Comparison of ENCODE assay signal across 19 cellular contexts in genomic region chr4:159608434-159608833, GRCh38.
DNase-seq lines count a peak whose midpoint lies in the region; ATAC-seq, FAIRE-seq and TF ChIP-seq lines count a peak whose summit lies in the region.
"Had no signal": no experiment of that assay in that cellular context is flagged by ENCODE, and none has a peak within 500 bp of the region (broad histone marks: within the 10 kb centered on the region; RNA-seq: fewer than 3 reads in every experiment).

No MANE protein-coding gene starts in this region.

- no TSS peak for BruUV-seq in HCT116 (replicated peaks; lab: Mats Ljungman, UMichigan)

- no peak overlapping the region for H3K27ac ChIP-seq in HCT116 (ENCODE audit: low read depth, low read length)
- no peak overlapping the region for H3K27ac ChIP-seq in neural cell (ENCODE audit: low read length)
- H3K27ac ChIP-seq in suprapubic skin: no peak overlapping the region
- H3K27ac ChIP-seq: lower lobe of right lung, right atrium auricular region had no signal

- H2AFZ ChIP-seq in HCT116 (ENCODE audit: low read depth, low read length, poor library complexity, severe bottlenecking) (peak overlapping the region; percentile 94), neural cell (ENCODE audit: low read depth, low read length) (no peak overlapping the region)

- no peak overlapping the region for H3K9ac ChIP-seq in HCT116 (ENCODE audit: low read length)
- H3K9ac ChIP-seq in neural cell (ENCODE audit: low read length): no peak overlapping the region

- POLR2A ChIA-PET in HCT116 (lab: Charles Lee): no interaction called here

- WGBS in suprapubic skin: 80% methylated on average over 4 of the region's 4 CpGs

- no peaks in the 10 kb centered on the region for H3K9me2 ChIP-seq in HCT116 (ENCODE audit: insufficient read depth)
- no peaks in the 10 kb centered on the region for H3K9me2 ChIP-seq in neural cell (ENCODE audit: insufficient read depth, low read length)

- CTCF ChIA-PET in HCT116 (lab: Charles Lee): interaction anchor here (0.8 kb wide), 1 partner anchor 156 kb away, joined by 3 read pairs; no protein-coding TSS in a partner anchor

- H3K4me2 ChIP-seq in HCT116 (ENCODE audit: low read length) (peak overlapping the region; percentile 5; the same call in 1 of the 2 replicates), neural cell (ENCODE audit: low read length) (no peak overlapping the region)

- peaks cover 5 to 16% of the 10 kb centered on the region in 2 experiments; a peak in 2 of 4 replicates for H3K4me1 ChIP-seq in HCT116 (ENCODE audit: control insufficient read depth in 1 of 2, insufficient read depth in 2 of 2, low read length in 2 of 2)
- no peaks in the 10 kb centered on the region for H3K4me1 ChIP-seq in suprapubic skin
- H3K4me1 ChIP-seq: lower lobe of right lung, right atrium auricular region had no signal

- no peak for DNase-seq in HCT116 (ENCODE audit: low read depth, low spot score)
- peak; percentile 20 for DNase-seq in NCI-H1694 treated with DMSO at 0.1 percent for 48 hours (lab: John Stamatoyannopoulos, UW)
- peak; percentile 7 for DNase-seq in bronchial epithelial cell (ENCODE audit: low read depth)
- no peak for DNase-seq in suprapubic skin (ENCODE audit: low spot score in 2 of 2)
- DNase-seq in mesenteric fat pad (ENCODE audit: low spot score): no peak
- DNase-seq: activated naive CD8-positive, alpha-beta T cell treated with anti-CD3 and anti-CD28 coated beads, Interleukin-2, amount 50 U/mL, for 24 hours; activated T-cell treated with anti-CD3 and anti-CD28 coated beads, Interleukin-2, amount 50 U/mL, for 4 hours; CD8-positive, alpha-beta T cell; dermis blood vessel endothelial cell; GDM1; lower lobe of right lung; NCI-H526; nephron progenitor cell; stimulated activated CD8-positive, alpha-beta memory T cell treated with anti-CD3 and anti-CD28 coated beads, Interleukin-4, amount 100 ng/mL, for 48 hours; T-helper 9 cell had no signal

- H4K20me1 ChIP-seq in HCT116 (ENCODE audit: insufficient read depth): no peaks in the 10 kb centered on the region
- no peaks in the 10 kb centered on the region for H4K20me1 ChIP-seq in neural cell (ENCODE audit: insufficient read depth)

- peak; percentile 36 for ATAC-seq in HCT116
- no peak for ATAC-seq in GM21367 (IDR thresholded peaks at IDR 0.05; ENCODE audit: unreplicated experiment)
- ATAC-seq: activated naive CD8-positive, alpha-beta T cell treated with anti-CD3 and anti-CD28 coated beads, Interleukin-2, amount 50 U/mL, for 24 hours; activated T-cell treated with anti-CD3 and anti-CD28 coated beads, Interleukin-2, amount 50 U/mL, for 4 hours; CD8-positive, alpha-beta T cell; lower lobe of right lung had no signal

- TF ChIP-seq RAD21 in HCT116 (IDR thresholded peaks at IDR 0.05; ENCODE audit: low read depth) (peak; percentile 59), neural cell (conservative IDR thresholded peaks at IDR 0.05) (peak; percentile 16)

- H3K79me2 ChIP-seq in HCT116 (ENCODE audit: insufficient read depth, low read length) (no peaks in the 10 kb centered on the region), neural cell (replicated peaks; ENCODE audit: insufficient read depth, low read length) (no peaks in the 10 kb centered on the region)

- H3K4me3 ChIP-seq in HCT116 (replicated peaks in 1 of 2; ENCODE audit: low read depth in 1 of 2, low read length in 2 of 2) (no peak overlapping the region), bronchial epithelial cell (ENCODE audit: low read depth, low read length) (no peak overlapping the region), neural cell (ENCODE audit: low read length) (no peak overlapping the region), suprapubic skin (no peak overlapping the region)
- H3K4me3 ChIP-seq: lower lobe of right lung, right atrium auricular region had no signal

- TF ChIP-seq POLR2A in HCT116 (IDR thresholded peaks at IDR 0.05; ENCODE audit: borderline replicate concordance, extremely low read depth, insufficient read depth, insufficient read length) (no peak), suprapubic skin (IDR thresholded peaks at IDR 0.05) (no peak)

- TF ChIP-seq EP300 in neural cell (conservative IDR thresholded peaks at IDR 0.05; ENCODE audit: poor library complexity, severe bottlenecking) (no peak), suprapubic skin (IDR thresholded peaks at IDR 0.05) (no peak)

- intact Hi-C loops in HCT116 (cut with micrococcal nuclease): no loop called here

- RAD21 ChIA-PET in HCT116 (lab: Charles Lee; ENCODE audit: low non-redundant PET in 1 of 2, low total read pairs in 2 of 2, uncharacterized antibody in 2 of 2, unreplicated experiment in 2 of 2): no interaction called here

- no peaks in the 10 kb centered on the region for H3K27me3 ChIP-seq in HCT116 (ENCODE audit: insufficient read depth, low read length)
- no peaks in the 10 kb centered on the region for H3K27me3 ChIP-seq in bronchial epithelial cell (ENCODE audit: control insufficient read depth, insufficient read depth, low read length)
- H3K27me3 ChIP-seq in neural cell (ENCODE audit: insufficient read depth, low read depth, low read length): no peaks in the 10 kb centered on the region
- H3K27me3 ChIP-seq in suprapubic skin: no peaks in the 10 kb centered on the region
- H3K27me3 ChIP-seq: right atrium auricular region had no signal

- FAIRE-seq in bronchial epithelial cell (lab: Jason Lieb, UNC): no peak
- FAIRE-seq: HTR-8/SVneo had no signal

- H3K36me3 ChIP-seq in HCT116 (ENCODE audit: control insufficient read depth in 1 of 2, insufficient read depth in 2 of 2, low read length in 2 of 2) (no peaks in the 10 kb centered on the region), bronchial epithelial cell (ENCODE audit: control insufficient read depth, insufficient read depth, low read length) (no peaks in the 10 kb centered on the region), neural cell (ENCODE audit: insufficient read depth, low read length) (no peaks in the 10 kb centered on the region), suprapubic skin (no peaks in the 10 kb centered on the region)
- H3K36me3 ChIP-seq: lower lobe of right lung, right atrium auricular region had no signal

- no peaks in the 10 kb centered on the region for H3F3A ChIP-seq in neural cell (ENCODE audit: insufficient read depth, low read length, poor library complexity, severe bottlenecking)

- TF ChIP-seq CTCF in HCT116 (IDR thresholded peaks at IDR 0.05 in 2 of 3, conservative IDR thresholded peaks at IDR 0.05 in 1 of 3; ENCODE audit: borderline replicate concordance in 1 of 3, insufficient read depth in 1 of 3, low read depth in 2 of 3, low read length in 2 of 3) (peak in 2 of 3 experiments; percentile 12 to 34; a peak in 1 of 6 replicates), bronchial epithelial cell (IDR thresholded peaks at IDR 0.05; ENCODE audit: insufficient read depth, low read length, severe bottlenecking) (no peak), neural cell (IDR thresholded peaks at IDR 0.05; ENCODE audit: poor library complexity, severe bottlenecking) (no peak), suprapubic skin (IDR thresholded peaks at IDR 0.05) (no peak)

- H3K9me3 ChIP-seq in HCT116 (ENCODE audit: control insufficient read depth in 1 of 2, insufficient read depth in 1 of 2, low read depth in 1 of 2, low read length in 2 of 2) (no peaks in the 10 kb centered on the region), neural cell (ENCODE audit: low read length) (no peaks in the 10 kb centered on the region), suprapubic skin (peaks cover 3% of the 10 kb centered on the region)
- H3K9me3 ChIP-seq: lower lobe of right lung, right atrium auricular region had no signal

TF ChIP-seq in HCT116, 20 proteins besides CTCF, POLR2A, EP300 and RAD21:
- TF ChIP-seq EZH2phosphoT487 (IDR thresholded peaks at IDR 0.05; ENCODE audit: borderline replicate concordance) (no peak), CEBPB (IDR thresholded peaks at IDR 0.05; ENCODE audit: low read depth) (peak; percentile 42)

TF ChIP-seq in neural cell, 6 proteins besides CTCF, POLR2A, EP300 and RAD21:
- TF ChIP-seq MXI1 (conservative IDR thresholded peaks at IDR 0.05; ENCODE audit: poor library complexity, severe bottlenecking): no peak
- no peak for TF ChIP-seq REST (IDR thresholded peaks at IDR 0.05; ENCODE audit: borderline replicate concordance)
- no peak for TF ChIP-seq SMC3 (conservative IDR thresholded peaks at IDR 0.05; ENCODE audit: poor library complexity)
- no peak for TF ChIP-seq TAF1 (IDR thresholded peaks at IDR 0.05; ENCODE audit: low read depth)
- TF ChIP-seq EZH2 (IDR thresholded peaks at IDR 0.05; ENCODE audit: borderline replicate concordance, insufficient read depth, low read length, poor library complexity, severe bottlenecking): no peak
- TF ChIP-seq POLR2AphosphoS5 (IDR thresholded peaks at IDR 0.05): no peak

Comparison
In these comparisons a context has a peak if more than half of its experiments do, and no peak if none do; other contexts are left out.
1. DNase-seq: peak in NCI-H1694 treated with DMSO at 0.1 percent for 48 hours (single experiment) and bronchial epithelial cell (single experiment); none in HCT116 (single experiment), suprapubic skin (0 of 2) and mesenteric fat pad (single experiment).
2. CTCF ChIP-seq: peak in HCT116 (2 of 3); none in bronchial epithelial cell (single experiment), neural cell (single experiment) and suprapubic skin (0 of 2).